Comparison of ENCODE assay signal across 26 cellular contexts in genomic region chr9:23707249-23707648, GRCh38.
"Had no signal": no experiment of that assay in that cellular context is flagged by ENCODE, and none has a peak within 500 bp of the region (broad histone marks: within the 10 kb centered on the region; RNA-seq: fewer than 3 reads in every experiment).

No MANE protein-coding gene starts in this region.

- H3K27ac ChIP-seq: coronary artery, esophagus squamous epithelium, gastrocnemius medialis, heart left ventricle, hepatocyte, left lung, prostate gland, right atrium auricular region, stomach, thyroid gland, vagina had no signal

- ATAC-seq: gastrocnemius medialis; heart left ventricle; left cardiac atrium; left lung; naive thymus-derived CD8-positive, alpha-beta T cell; sciatic nerve had no signal

- H3K27me3 ChIP-seq: esophagus squamous epithelium, gastrocnemius medialis, hepatocyte, left lung, right atrium auricular region, stomach, thyroid gland, vagina had no signal

- DNase-seq: dermis blood vessel endothelial cell; effector memory CD4-positive, alpha-beta T cell; erythroblast; esophagus squamous epithelium; gastrocnemius medialis; heart left ventricle; left cardiac atrium; left lung; mesenchymal stem cell; naive thymus-derived CD8-positive, alpha-beta T cell; nephron progenitor cell; nucleus accumbens; stimulated activated CD4-positive, alpha-beta T cell treated with anti-CD3 and anti-CD28 coated beads, Interleukin-12 subunit alpha, Interleukin-12 subunit beta, amount 100 ng/mL, for 4 hours; stimulated activated CD4-positive, alpha-beta T cell treated with anti-CD3 and anti-CD28 coated beads, Interleukin-1b, Interleukin-23, amount 100 ng/mL, for 48 hours; stimulated activated CD4-positive, alpha-beta T cell treated with anti-CD3 and anti-CD28 coated beads, Interleukin-4, amount 100 ng/mL, for 1 hour; stimulated activated CD8-positive, alpha-beta memory T cell treated with anti-CD3 and anti-CD28 coated beads, Interleukin-4, amount 100 ng/mL, for 48 hours; stimulated activated naive CD4-positive, alpha-beta T cell; stomach; thyroid gland; trophoblast cell had no signal

- H3K4me1 ChIP-seq: esophagus squamous epithelium, gastrocnemius medialis, heart left ventricle, left lung, prostate gland, right atrium auricular region, stomach, thyroid gland, vagina had no signal
